ENCODE assay signal across 1 cellular context in the genomic region with DNA sequence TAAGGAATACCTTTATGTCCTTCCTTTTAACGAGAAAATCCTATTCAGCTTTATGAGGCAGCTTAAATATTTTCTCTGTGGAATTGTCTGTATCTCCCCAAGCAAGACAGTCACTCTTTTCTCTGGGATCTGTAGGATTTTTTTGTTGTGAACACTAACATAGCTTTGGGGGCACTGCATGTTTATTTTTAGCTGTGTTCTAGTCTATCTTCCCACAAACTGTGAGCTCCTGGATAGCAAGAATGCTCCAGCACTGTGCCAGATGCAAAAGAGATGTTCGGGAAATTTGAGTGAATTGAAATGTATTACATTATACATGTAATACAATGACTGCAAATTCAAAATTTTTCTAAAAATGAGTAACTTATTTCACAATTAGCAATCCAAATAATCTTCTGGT.
TF ChIP-seq lines count a peak whose summit lies in the region.

No MANE protein-coding gene starts in this region.

TF ChIP-seq in SK-N-SH, 30 proteins besides CTCF, POLR2A, EP300 and RAD21 (continued from another document):
- TF ChIP-seq, protein P1, sequence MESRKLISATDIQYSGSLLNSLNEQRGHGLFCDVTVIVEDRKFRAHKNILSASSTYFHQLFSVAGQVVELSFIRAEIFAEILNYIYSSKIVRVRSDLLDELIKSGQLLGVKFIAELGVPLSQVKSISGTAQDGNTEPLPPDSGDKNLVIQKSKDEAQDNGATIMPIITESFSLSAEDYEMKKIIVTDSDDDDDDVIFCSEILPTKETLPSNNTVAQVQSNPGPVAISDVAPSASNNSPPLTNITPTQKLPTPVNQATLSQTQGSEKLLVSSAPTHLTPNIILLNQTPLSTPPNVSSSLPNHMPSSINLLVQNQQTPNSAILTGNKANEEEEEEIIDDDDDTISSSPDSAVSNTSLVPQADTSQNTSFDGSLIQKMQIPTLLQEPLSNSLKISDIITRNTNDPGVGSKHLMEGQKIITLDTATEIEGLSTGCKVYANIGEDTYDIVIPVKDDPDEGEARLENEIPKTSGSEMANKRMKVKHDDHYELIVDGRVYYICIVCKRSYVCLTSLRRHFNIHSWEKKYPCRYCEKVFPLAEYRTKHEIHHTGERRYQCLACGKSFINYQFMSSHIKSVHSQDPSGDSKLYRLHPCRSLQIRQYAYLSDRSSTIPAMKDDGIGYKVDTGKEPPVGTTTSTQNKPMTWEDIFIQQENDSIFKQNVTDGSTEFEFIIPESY (IDR thresholded peaks at IDR 0.05; ENCODE audit: borderline replicate concordance, low read depth) = no peak
- no peak for TF ChIP-seq TEAD4 (IDR thresholded peaks at IDR 0.05; ENCODE audit: borderline replicate concordance, insufficient read depth)
- TF ChIP-seq, protein P2, sequence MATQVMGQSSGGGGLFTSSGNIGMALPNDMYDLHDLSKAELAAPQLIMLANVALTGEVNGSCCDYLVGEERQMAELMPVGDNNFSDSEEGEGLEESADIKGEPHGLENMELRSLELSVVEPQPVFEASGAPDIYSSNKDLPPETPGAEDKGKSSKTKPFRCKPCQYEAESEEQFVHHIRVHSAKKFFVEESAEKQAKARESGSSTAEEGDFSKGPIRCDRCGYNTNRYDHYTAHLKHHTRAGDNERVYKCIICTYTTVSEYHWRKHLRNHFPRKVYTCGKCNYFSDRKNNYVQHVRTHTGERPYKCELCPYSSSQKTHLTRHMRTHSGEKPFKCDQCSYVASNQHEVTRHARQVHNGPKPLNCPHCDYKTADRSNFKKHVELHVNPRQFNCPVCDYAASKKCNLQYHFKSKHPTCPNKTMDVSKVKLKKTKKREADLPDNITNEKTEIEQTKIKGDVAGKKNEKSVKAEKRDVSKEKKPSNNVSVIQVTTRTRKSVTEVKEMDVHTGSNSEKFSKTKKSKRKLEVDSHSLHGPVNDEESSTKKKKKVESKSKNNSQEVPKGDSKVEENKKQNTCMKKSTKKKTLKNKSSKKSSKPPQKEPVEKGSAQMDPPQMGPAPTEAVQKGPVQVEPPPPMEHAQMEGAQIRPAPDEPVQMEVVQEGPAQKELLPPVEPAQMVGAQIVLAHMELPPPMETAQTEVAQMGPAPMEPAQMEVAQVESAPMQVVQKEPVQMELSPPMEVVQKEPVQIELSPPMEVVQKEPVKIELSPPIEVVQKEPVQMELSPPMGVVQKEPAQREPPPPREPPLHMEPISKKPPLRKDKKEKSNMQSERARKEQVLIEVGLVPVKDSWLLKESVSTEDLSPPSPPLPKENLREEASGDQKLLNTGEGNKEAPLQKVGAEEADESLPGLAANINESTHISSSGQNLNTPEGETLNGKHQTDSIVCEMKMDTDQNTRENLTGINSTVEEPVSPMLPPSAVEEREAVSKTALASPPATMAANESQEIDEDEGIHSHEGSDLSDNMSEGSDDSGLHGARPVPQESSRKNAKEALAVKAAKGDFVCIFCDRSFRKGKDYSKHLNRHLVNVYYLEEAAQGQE (IDR thresholded peaks at IDR 0.05; ENCODE audit: low read depth, low read length) = no peak
- TF ChIP-seq MEF2A (IDR thresholded peaks at IDR 0.05; ENCODE audit: borderline replicate concordance, low read depth) = no peak
- no peak for TF ChIP-seq NRF1 (IDR thresholded peaks at IDR 0.05; ENCODE audit: low read depth, low read length)
- TF ChIP-seq RFX5 (IDR thresholded peaks at IDR 0.05; ENCODE audit: low read length) = no peak
- TF ChIP-seq RXRA (IDR thresholded peaks at IDR 0.05; ENCODE audit: borderline replicate concordance, low read depth) = no peak
- no peak for TF ChIP-seq SIN3A (IDR thresholded peaks at IDR 0.05; ENCODE audit: borderline replicate concordance, low read depth, low read length)
- TF ChIP-seq, protein P3, sequence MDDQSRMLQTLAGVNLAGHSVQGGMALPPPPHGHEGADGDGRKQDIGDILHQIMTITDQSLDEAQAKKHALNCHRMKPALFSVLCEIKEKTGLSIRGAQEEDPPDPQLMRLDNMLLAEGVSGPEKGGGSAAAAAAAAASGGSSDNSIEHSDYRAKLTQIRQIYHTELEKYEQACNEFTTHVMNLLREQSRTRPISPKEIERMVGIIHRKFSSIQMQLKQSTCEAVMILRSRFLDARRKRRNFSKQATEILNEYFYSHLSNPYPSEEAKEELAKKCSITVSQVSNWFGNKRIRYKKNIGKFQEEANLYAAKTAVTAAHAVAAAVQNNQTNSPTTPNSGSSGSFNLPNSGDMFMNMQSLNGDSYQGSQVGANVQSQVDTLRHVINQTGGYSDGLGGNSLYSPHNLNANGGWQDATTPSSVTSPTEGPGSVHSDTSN (IDR thresholded peaks at IDR 0.05) = no peak
- TF ChIP-seq POLR2AphosphoS5 (IDR thresholded peaks at IDR 0.05; ENCODE audit: low read depth, low read length) = no peak
- no peak for TF ChIP-seq TCF12 (IDR thresholded peaks at IDR 0.05)
- TF ChIP-seq ELF1 (IDR thresholded peaks at IDR 0.05) = no peak
